13 cellular contexts compared by ENCODE assay signal in the genomic region with DNA sequence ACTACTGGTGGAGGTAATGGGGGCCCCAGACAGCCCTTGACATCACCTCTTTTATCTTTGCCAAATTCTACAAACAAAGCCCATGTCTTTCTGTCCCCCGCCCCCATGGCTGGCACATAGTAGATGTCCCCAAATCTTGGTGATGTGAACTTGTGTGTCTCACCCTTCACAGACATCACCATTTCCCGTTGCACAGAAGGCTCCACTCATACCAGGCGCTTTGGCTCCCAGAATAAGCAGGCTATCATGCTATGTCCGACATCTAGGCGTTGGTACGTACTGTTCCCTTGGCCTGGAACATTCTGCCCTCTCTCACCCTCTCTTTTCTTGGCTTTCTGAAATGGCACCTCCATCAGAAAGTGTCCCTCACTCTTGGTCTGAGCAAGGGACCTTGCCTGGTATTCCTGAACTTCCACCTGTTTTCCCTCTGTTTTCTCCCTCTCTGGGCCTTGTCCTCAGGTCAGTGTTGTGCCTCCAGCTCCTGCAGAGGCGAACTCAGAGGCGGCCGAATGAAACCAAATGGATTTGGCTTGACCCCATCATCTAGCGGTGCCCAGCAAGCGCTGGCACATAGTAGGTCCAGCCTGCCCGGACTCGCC. TPM values are rescaled to one million over a fixed set of nuclear protein-coding genes. Genes with fewer than 3 reads are reported as not detected.
DNase-seq lines count a peak whose midpoint lies in the region; ATAC-seq and TF ChIP-seq lines count a peak whose summit lies in the region.
"Had no signal": no experiment of that assay in that cellular context is flagged by ENCODE, and none has a peak within 500 bp of the region (broad histone marks: within the 10 kb centered on the region; RNA-seq: fewer than 3 reads in every experiment).

No MANE protein-coding gene starts in this region.

- H3K27me3 ChIP-seq in aorta (ENCODE audit: control insufficient read depth in 1 of 2, insufficient read depth in 2 of 2, low read length in 1 of 2), result no peaks in the 10 kb centered on the region

- H3K27ac Mint-ChIP-seq in progenitor cell of endocrine pancreas, result peak overlapping the region; percentile 53
- H3K27ac Mint-ChIP-seq in stimulated activated effector memory CD8-positive, alpha-beta T cell treated with anti-CD3 and anti-CD28 coated beads, Interleukin-12 subunit alpha, Interleukin-12 subunit beta, amount 100 ng/mL, for 72 hours, result no peak overlapping the region
- no peak overlapping the region for H3K27ac Mint-ChIP-seq in stimulated activated memory B cell treated with anti-CD40 and anti-IgM and Interleukin-4, amounts not matched to agents 10 μg/mL and 1 μg/mL and 100 μg/mL, for 72 hours
- H3K27ac Mint-ChIP-seq: activated naive CD8-positive, alpha-beta T cell had no signal

- no peaks in the 10 kb centered on the region for H3K9me3 Mint-ChIP-seq in progenitor cell of endocrine pancreas (ENCODE audit: low read depth)
- no peaks in the 10 kb centered on the region for H3K9me3 Mint-ChIP-seq in stimulated activated effector memory CD8-positive, alpha-beta T cell treated with anti-CD3 and anti-CD28 coated beads, Interleukin-12 subunit alpha, Interleukin-12 subunit beta, amount 100 ng/mL, for 72 hours
- H3K9me3 Mint-ChIP-seq in stimulated activated memory B cell treated with anti-CD40 and anti-IgM and Interleukin-4, amounts not matched to agents 10 μg/mL and 1 μg/mL and 100 μg/mL, for 72 hours, result no peaks in the 10 kb centered on the region

- no peaks in the 10 kb centered on the region for H3K4me1 Mint-ChIP-seq in progenitor cell of endocrine pancreas (ENCODE audit: low read depth)
- H3K4me1 Mint-ChIP-seq in stimulated activated effector memory CD8-positive, alpha-beta T cell treated with anti-CD3 and anti-CD28 coated beads, Interleukin-12 subunit alpha, Interleukin-12 subunit beta, amount 100 ng/mL, for 72 hours, result no peaks in the 10 kb centered on the region
- no peaks in the 10 kb centered on the region for H3K4me1 Mint-ChIP-seq in stimulated activated memory B cell treated with anti-CD40 and anti-IgM and Interleukin-4, amounts not matched to agents 10 μg/mL and 1 μg/mL and 100 μg/mL, for 72 hours

- H3K4me3 Mint-ChIP-seq in progenitor cell of endocrine pancreas (ENCODE audit: low read depth), result no peak overlapping the region
- H3K4me3 Mint-ChIP-seq in stimulated activated effector memory CD8-positive, alpha-beta T cell treated with anti-CD3 and anti-CD28 coated beads, Interleukin-12 subunit alpha, Interleukin-12 subunit beta, amount 100 ng/mL, for 72 hours, result no peak overlapping the region
- no peak overlapping the region for H3K4me3 Mint-ChIP-seq in stimulated activated memory B cell treated with anti-CD40 and anti-IgM and Interleukin-4, amounts not matched to agents 10 μg/mL and 1 μg/mL and 100 μg/mL, for 72 hours
- H3K4me3 Mint-ChIP-seq: activated naive CD8-positive, alpha-beta T cell had no signal

- H3K27me3 Mint-ChIP-seq in progenitor cell of endocrine pancreas, result peaks cover 13% of the 10 kb centered on the region
- H3K27me3 Mint-ChIP-seq in stimulated activated memory B cell treated with anti-CD40 and anti-IgM and Interleukin-4, amounts not matched to agents 10 μg/mL and 1 μg/mL and 100 μg/mL, for 72 hours, result peaks cover 30% of the 10 kb centered on the region

- peak; percentile 65 for ATAC-seq in Right ventricle myocardium inferior
- ATAC-seq in left ventricle myocardium superior, result peak; percentile 70
- peak; percentile 9 for ATAC-seq in aorta (ENCODE audit: low FRiP score)
- no peak for ATAC-seq in stimulated activated effector memory CD8-positive, alpha-beta T cell treated with anti-CD3 and anti-CD28 coated beads, Interleukin-12 subunit alpha, Interleukin-12 subunit beta, amount 100 ng/mL, for 72 hours
- ATAC-seq in stimulated activated memory B cell treated with anti-CD40 and anti-IgM and Interleukin-4, amounts not matched to agents 10 μg/mL and 1 μg/mL and 100 μg/mL, for 72 hours, result no peak

- intact Hi-C loops in Right ventricle myocardium inferior (cut with DNase I) (loop anchor here (2.0 kb wide), 1 partner anchor 21 kb away; no protein-coding TSS in a partner anchor), cardiac septum (cut with DNase I) (no loop called here), left ventricle myocardium superior (cut with micrococcal nuclease) (no loop called here), aorta (cut with DNase I) (no loop called here)

- H3K4me3 ChIP-seq in aorta (ENCODE audit: low read length in 2 of 2), result no peak overlapping the region

- no peaks in the 10 kb centered on the region for H3K36me3 ChIP-seq in aorta (ENCODE audit: control insufficient read depth in 1 of 2, insufficient read depth in 2 of 2, low read length in 1 of 2)

- 12 to 29% methylated on average over 13 of the region's 13 CpGs for WGBS in aorta, 2 donors

- peaks cover 3 to 5% of the 10 kb centered on the region in 2 donors for H3K4me1 ChIP-seq in aorta (ENCODE audit: control insufficient read depth in 1 of 2, insufficient read depth in 2 of 2, low read length in 2 of 2)

- no peaks in the 10 kb centered on the region for H3K9me3 ChIP-seq in aorta (ENCODE audit: control insufficient read depth, low read length)

- H3K27ac ChIP-seq in aorta (ENCODE audit: low read depth in 1 of 2, low read length in 2 of 2), result peak overlapping the region; percentile 19 to 85
- H3K27ac ChIP-seq: epithelial cell of prostate had no signal

- no peak for DNase-seq in Right ventricle myocardium inferior (ENCODE audit: missing footprints)
- no peak for DNase-seq in cardiac septum (ENCODE audit: low spot score)
- no peak for DNase-seq in left ventricle myocardium superior
- DNase-seq in progenitor cell of endocrine pancreas (ENCODE audit: low spot score, unreplicated experiment), result no peak
- DNase-seq in aorta, result peak in 1 of 2 donors; percentile 73
- no peak for DNase-seq in stimulated activated effector memory CD8-positive, alpha-beta T cell treated with anti-CD3 and anti-CD28 coated beads, Interleukin-12 subunit alpha, Interleukin-12 subunit beta, amount 100 ng/mL, for 72 hours (ENCODE audit: low spot score in 2 of 2)
- no peak for DNase-seq in GOT3 (lab: John Stamatoyannopoulos, UW)
- DNase-seq: GDM1, T-helper 1 cell had no signal

- no peaks in the 10 kb centered on the region for H3K36me3 Mint-ChIP-seq in progenitor cell of endocrine pancreas (ENCODE audit: insufficient read depth)
- H3K36me3 Mint-ChIP-seq in stimulated activated effector memory CD8-positive, alpha-beta T cell treated with anti-CD3 and anti-CD28 coated beads, Interleukin-12 subunit alpha, Interleukin-12 subunit beta, amount 100 ng/mL, for 72 hours, result no peaks in the 10 kb centered on the region
- H3K36me3 Mint-ChIP-seq in stimulated activated memory B cell treated with anti-CD40 and anti-IgM and Interleukin-4, amounts not matched to agents 10 μg/mL and 1 μg/mL and 100 μg/mL, for 72 hours, result no peaks in the 10 kb centered on the region
- H3K36me3 Mint-ChIP-seq: activated naive CD8-positive, alpha-beta T cell had no signal

- TF ChIP-seq CTCF in progenitor cell of endocrine pancreas (IDR thresholded peaks at IDR 0.05; ENCODE audit: unreplicated experiment), result no peak

RNA-seq across cellular contexts. Expression of gene CCN5, which starts 1.0 kb away (rescaled TPM):
- total RNA-seq in Right ventricle myocardium inferior (13.6 TPM), cardiac septum (29.3 TPM), left ventricle myocardium superior (19.5 TPM), progenitor cell of endocrine pancreas (not detected in 2 replicates), aorta (100 to 1,000 TPM in 1 of 2 donors, 10 to 100 TPM in 1; 59.4 to 186 TPM)
- 100 to 1,000 TPM in 1 of 2 donors, 10 to 100 TPM in 1; 93.1 to 137 TPM for polyA plus RNA-seq in aorta
- total RNA-seq: A673 had no signal

RNA-seq across cellular contexts. Expression of gene KCNK15, which starts 31.5 kb away (rescaled TPM):
- total RNA-seq in Right ventricle myocardium inferior (0.32 TPM), cardiac septum (0.97 TPM), left ventricle myocardium superior (0.25 TPM), progenitor cell of endocrine pancreas (0.22 and 0.27 TPM in 2 replicates), aorta (10 to 100 TPM in 1 of 2 donors, 1 to 10 TPM in 1; 5.0 to 16.1 TPM)
- polyA plus RNA-seq in aorta, result 1 to 10 TPM; 2.3 to 6.8 TPM
- total RNA-seq: A673 had no signal

Comparison
In these comparisons a context has a peak if more than half of its experiments do, and no peak if none do; other contexts are left out.
1. ATAC-seq: peak in Right ventricle myocardium inferior (single experiment), left ventricle myocardium superior (single experiment) and aorta (single experiment); none in stimulated activated effector memory CD8-positive, alpha-beta T cell treated with anti-CD3 and anti-CD28 coated beads, Interleukin-12 subunit alpha, Interleukin-12 subunit beta, amount 100 ng/mL, for 72 hours (single experiment) and stimulated activated memory B cell treated with anti-CD40 and anti-IgM and Interleukin-4, amounts not matched to agents 10 μg/mL and 1 μg/mL and 100 μg/mL, for 72 hours (single experiment).
2. RNA of gene CCN5, which starts 1.0 kb away (total RNA-seq): 59.4 to 186 TPM in aorta, 29.3 TPM in cardiac septum (single experiment), 19.5 TPM in left ventricle myocardium superior (single experiment) and 13.6 TPM in Right ventricle myocardium inferior (single experiment); not detected in progenitor cell of endocrine pancreas; every median in the first group is over 10 times any median in the second.